ENCODE assay signal across 27 cellular contexts in the genomic region with DNA sequence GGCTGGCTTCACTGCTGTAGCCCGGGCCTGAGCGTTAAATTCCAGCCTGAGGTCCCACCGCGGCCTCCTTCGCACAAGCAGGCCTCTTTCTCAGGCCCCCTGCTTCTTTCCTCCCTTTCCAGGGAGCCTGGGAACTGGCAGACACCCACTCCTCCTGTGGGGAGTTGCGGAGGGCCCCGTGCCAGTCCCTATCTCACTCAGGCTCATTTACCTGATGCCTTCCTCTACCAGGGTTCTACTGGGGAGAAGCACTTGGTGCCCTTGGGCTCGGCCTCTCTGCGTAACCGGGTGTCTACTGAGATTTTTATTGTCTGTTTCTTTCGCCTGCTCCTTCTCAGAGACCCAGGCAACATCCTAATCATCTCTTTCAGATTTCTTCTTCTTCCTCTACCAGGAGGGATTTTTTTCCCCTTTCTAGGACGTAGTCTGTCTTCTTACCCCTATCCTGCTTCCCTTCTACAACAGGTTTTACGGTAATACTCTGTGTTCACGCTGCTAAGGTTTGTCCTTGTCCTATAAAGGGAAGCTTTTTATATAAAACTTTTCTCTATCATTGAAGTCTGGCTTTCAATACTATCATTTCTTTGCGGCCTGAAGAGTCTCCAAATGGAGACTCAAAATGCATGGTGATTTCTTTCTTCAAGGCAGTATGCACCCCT.
"Had no signal": no experiment of that assay in that cellular context is flagged by ENCODE, and none has a peak within 500 bp of the region (broad histone marks: within the 10 kb centered on the region; RNA-seq: fewer than 3 reads in every experiment).

No MANE protein-coding gene starts in this region.

- H3K27ac Mint-ChIP-seq: activated naive CD4-positive, alpha-beta T cell treated with anti-CD3 and anti-CD28 coated beads for 36 hours; activated naive CD8-positive, alpha-beta T cell treated with anti-CD3 and anti-CD28 coated beads for 36 hours; nephron progenitor cell had no signal

- H3K27ac ChIP-seq: brain microvascular endothelial cell, epithelial cell of prostate, esophagus squamous epithelium, heart right ventricle, left lung, lower lobe of right lung, skin epidermis, testis, transverse colon, VCaP had no signal

- ATAC-seq: heart right ventricle; left lung; lower lobe of right lung; sciatic nerve; stimulated activated naive CD8-positive, alpha-beta T cell treated with anti-CD3 and anti-CD28 coated beads, Interleukin-15, Interleukin-2, amounts not matched to agents 100 U/mL and 50 U/mL, for 24 hours had no signal

- H3K36me3 ChIP-seq: brain microvascular endothelial cell, esophagus squamous epithelium, heart right ventricle, left lung, lower lobe of right lung, transverse colon had no signal

- H3K4me3 Mint-ChIP-seq: activated naive CD4-positive, alpha-beta T cell treated with anti-CD3 and anti-CD28 coated beads for 36 hours; activated naive CD8-positive, alpha-beta T cell treated with anti-CD3 and anti-CD28 coated beads for 36 hours; nephron progenitor cell had no signal

- DNase-seq: activated CD4-positive, alpha-beta T cell treated with anti-CD3 and anti-CD28 coated beads for 4 hours; activated CD4-positive, alpha-beta T cell treated with anti-CD3 and anti-CD28 coated beads, Interleukin-2, amount 50 U/mL, for 48 hours; activated CD8-positive, alpha-beta memory T cell treated with anti-CD3 and anti-CD28 coated beads for 24 hours; activated effector memory CD4-positive, alpha-beta T cell treated with Interleukin-2 at 50 U/mL for 16 hours; activated naive CD4-positive, alpha-beta T cell treated with anti-CD3 and anti-CD28 coated beads for 36 hours; activated naive CD8-positive, alpha-beta T cell treated with anti-CD3 and anti-CD28 coated beads for 36 hours; brain microvascular endothelial cell; caudate nucleus; effector CD4-positive, alpha-beta T cell; esophagus squamous epithelium; foreskin melanocyte; heart right ventricle; left lung; lower lobe of right lung; nephron progenitor cell; nucleus accumbens; stimulated activated CD4-positive, alpha-beta T cell treated with anti-CD3 and anti-CD28 coated beads, Interleukin-12 subunit alpha, Interleukin-12 subunit beta, amount 100 ng/mL, for 4 hours; stimulated activated CD4-positive, alpha-beta T cell treated with anti-CD3 and anti-CD28 coated beads, Interleukin-4, amount 100 ng/mL, for 1 hour; stimulated activated naive CD8-positive, alpha-beta T cell treated with anti-CD3 and anti-CD28 coated beads, Interleukin-15, Interleukin-2, amounts not matched to agents 100 U/mL and 50 U/mL, for 24 hours; testis; transverse colon had no signal

- H3K9me3 Mint-ChIP-seq: activated naive CD4-positive, alpha-beta T cell treated with anti-CD3 and anti-CD28 coated beads for 36 hours; activated naive CD8-positive, alpha-beta T cell treated with anti-CD3 and anti-CD28 coated beads for 36 hours; nephron progenitor cell had no signal

- H3K27me3 ChIP-seq: brain microvascular endothelial cell, testis had no signal

- H3K36me3 Mint-ChIP-seq: activated naive CD8-positive, alpha-beta T cell treated with anti-CD3 and anti-CD28 coated beads for 36 hours had no signal

- FAIRE-seq: astrocyte, TTC549 had no signal

- H3K4me3 ChIP-seq: esophagus squamous epithelium, heart right ventricle, left lung, lower lobe of right lung, skin epidermis, transverse colon had no signal

- H3K4me1 ChIP-seq: esophagus squamous epithelium, heart right ventricle, left lung, lower lobe of right lung, testis, transverse colon had no signal

- H3K9me3 ChIP-seq: esophagus squamous epithelium, left lung, lower lobe of right lung, testis, transverse colon had no signal
